In genomic region chr2:131092409-131093065, GRCh38 we compare ENCODE assay signal across 8 cellular contexts. TPM values are rescaled to one million over a fixed set of nuclear protein-coding genes. Genes with fewer than 3 reads are reported as not detected.
DNase-seq lines count a peak whose midpoint lies in the region; ATAC-seq and TF ChIP-seq lines count a peak whose summit lies in the region.

No MANE protein-coding gene starts in this region.

- H3K27ac ChIP-seq in KOPT-K1 (ENCODE audit: low read depth, low read length, poor library complexity, severe bottlenecking) (peak overlapping the region; percentile 88), lower lobe of right lung (peak overlapping the region; percentile 98), upper lobe of left lung (peak overlapping the region; percentile 90 to 98 (median 96))

- WGBS in upper lobe of left lung, 2 donors = 1 to 2% methylated on average over 21 to 35 of the region's 36 CpGs

- ATAC-seq in lower lobe of right lung (no peak), upper lobe of left lung (ENCODE audit: low FRiP score in 2 of 2) (no peak)

- no peak for TF ChIP-seq EP300 in upper lobe of left lung (IDR thresholded peaks at IDR 0.05)

- no peak for TF ChIP-seq POLR2A in upper lobe of left lung (IDR thresholded peaks at IDR 0.05)

- H3K36me3 ChIP-seq in BE2C (peaks cover 4% of the 10 kb centered on the region), KOPT-K1 (ENCODE audit: insufficient read depth, low read length) (peaks cover 39% of the 10 kb centered on the region), lower lobe of right lung (peaks cover 24% of the 10 kb centered on the region), upper lobe of left lung (peaks cover 8 to 21% (median 11%) of the 10 kb centered on the region in 4 donors)

- DNase-seq in BE2C (no peak), astrocyte of the spinal cord (ENCODE audit: low read depth, low spot score) (peak; percentile 14), lower lobe of right lung (no peak), upper lobe of left lung (no peak), middle frontal gyrus (ENCODE audit: extremely low spot score, low spot score) (no peak), NCI-H1436 treated with DMSO at 0.1 percent for 48 hours (lab: John Stamatoyannopoulos, UW) (no peak), dedifferentiated amniotic fluid mesenchymal stem cell (ENCODE audit: extremely low spot score) (no peak)

- H3K27me3 ChIP-seq in BE2C (no peaks in the 10 kb centered on the region), lower lobe of right lung (ENCODE audit: low read depth) (no peaks in the 10 kb centered on the region), upper lobe of left lung (no peaks in the 10 kb centered on the region)

- in situ Hi-C loops in astrocyte of the spinal cord (cut with HindIII; ENCODE audit: low sequenced_read_pairs) = no loop called here

- H3K9me3 ChIP-seq in BE2C (no peaks in the 10 kb centered on the region), KOPT-K1 (ENCODE audit: insufficient read depth, low read length, poor library complexity, severe bottlenecking) (no peaks in the 10 kb centered on the region), lower lobe of right lung (no peaks in the 10 kb centered on the region), upper lobe of left lung (no peaks in the 10 kb centered on the region)

- H3K4me1 ChIP-seq in BE2C (no peaks in the 10 kb centered on the region), lower lobe of right lung (peaks cover 22% of the 10 kb centered on the region), upper lobe of left lung (peaks cover 16 to 31% (median 17%) of the 10 kb centered on the region in 4 donors)

- H3K4me3 ChIP-seq in BE2C (ENCODE audit: low read depth, low read length) (peak overlapping the region; percentile 70), astrocyte of the spinal cord (ENCODE audit: low read depth, low read length) (peak overlapping the region; percentile 57), lower lobe of right lung (peak overlapping the region; percentile 65), upper lobe of left lung (peak overlapping the region; percentile 35 to 73 (median 66))

- intact Hi-C loops in lower lobe of right lung (cut with DNase I) = no loop called here

- TF ChIP-seq CTCF in BE2C (IDR thresholded peaks at IDR 0.05; ENCODE audit: low read depth, low read length) (no peak), astrocyte of the spinal cord (IDR thresholded peaks at IDR 0.05; ENCODE audit: low read depth, low read length) (no peak), lower lobe of right lung (IDR thresholded peaks at IDR 0.05) (no peak), upper lobe of left lung (IDR thresholded peaks at IDR 0.05) (no peak)

RNA-seq across cellular contexts. Expression of gene FAM168B, which starts 0.7 kb away (rescaled TPM):
- 88.6 TPM for polyA plus RNA-seq in BE2C (2012; ENCODE audit: insufficient read depth, insufficient read length, low read depth)
- total RNA-seq in lower lobe of right lung (74.1 TPM), upper lobe of left lung (10 to 100 TPM; 22.0 to 86.9 (median 72.8) TPM)

RNA-seq across cellular contexts. Expression of gene PLEKHB2, which starts 12.6 kb away (rescaled TPM):
- 39.1 TPM for polyA plus RNA-seq in BE2C (2012; ENCODE audit: insufficient read depth, insufficient read length, low read depth)
- total RNA-seq in lower lobe of right lung (91.4 TPM), upper lobe of left lung (100 to 1,000 TPM in 2 of 6 donors, 10 to 100 TPM in 4; 63.9 to 167 (median 87.4) TPM)
